In genomic region chr1:26529405-26529654, GRCh38 we compare ENCODE assay signal across 8 cellular contexts. TPM values are rescaled to one million over a fixed set of nuclear protein-coding genes. Genes with fewer than 3 reads are reported as not detected.
DNase-seq lines count a peak whose midpoint lies in the region; ATAC-seq and TF ChIP-seq lines count a peak whose summit lies in the region.

No MANE protein-coding gene starts in this region.

- CTCF ChIA-PET in CD4-positive, alpha-beta T cell (lab: Charles Lee) = interaction anchor here (4.0 kb wide), 1 partner anchor 29 kb away, joined by 20 read pairs; no protein-coding TSS in a partner anchor

- no peaks in the 10 kb centered on the region for H3K9me3 ChIP-seq in CD4-positive, alpha-beta T cell (ENCODE audit: control insufficient read depth, low read length)

- peak overlapping the region; percentile 56 for H3K4me3 ChIP-seq in Jurkat, Clone E6-1 (ENCODE audit: low read length)

- H3K27ac ChIP-seq in CD4-positive, alpha-beta T cell (ENCODE audit: low read depth, low read length) = no peak overlapping the region

- no peaks in the 10 kb centered on the region for H3K36me3 Mint-ChIP-seq in CD4-positive, alpha-beta T cell (ENCODE audit: low read depth)
- H3K36me3 Mint-ChIP-seq in central memory CD8-positive, alpha-beta T cell (ENCODE audit: insufficient read depth) = peaks cover 2% of the 10 kb centered on the region
- no peaks in the 10 kb centered on the region for H3K36me3 Mint-ChIP-seq in neural crest cell (ENCODE audit: low read depth)

- H3K4me1 Mint-ChIP-seq in CD4-positive, alpha-beta T cell (ENCODE audit: low read depth) = peaks cover 19% of the 10 kb centered on the region
- peaks cover 28% of the 10 kb centered on the region for H3K4me1 Mint-ChIP-seq in central memory CD8-positive, alpha-beta T cell
- peaks cover 22% of the 10 kb centered on the region for H3K4me1 Mint-ChIP-seq in neural crest cell

- peak overlapping the region; percentile 50 for H3K27ac Mint-ChIP-seq in CD4-positive, alpha-beta T cell
- H3K27ac Mint-ChIP-seq in central memory CD8-positive, alpha-beta T cell (ENCODE audit: low read depth) = peak overlapping the region; percentile 89
- peak overlapping the region; percentile 96 for H3K27ac Mint-ChIP-seq in neural crest cell (ENCODE audit: unreplicated experiment)

- peak overlapping the region; percentile 95 for H3K4me3 Mint-ChIP-seq in CD4-positive, alpha-beta T cell
- H3K4me3 Mint-ChIP-seq in central memory CD8-positive, alpha-beta T cell = peak overlapping the region; percentile 89
- H3K4me3 Mint-ChIP-seq in neural crest cell = peak overlapping the region; percentile 94

- no peak for ATAC-seq in CD4-positive, alpha-beta T cell (ENCODE audit: poor library complexity)
- ATAC-seq in central memory CD8-positive, alpha-beta T cell (replicated peaks; ENCODE audit: extremely low read depth, poor library complexity, severe bottlenecking) = no peak
- ATAC-seq in GM18517 (IDR thresholded peaks at IDR 0.05; ENCODE audit: unreplicated experiment) = no peak
- ATAC-seq in GM19455 (IDR thresholded peaks at IDR 0.05; ENCODE audit: unreplicated experiment) = no peak
- ATAC-seq in HG03439 (IDR thresholded peaks at IDR 0.05; ENCODE audit: unreplicated experiment) = no peak

- in situ Hi-C loops in GM13976 (cut with MboI; ENCODE audit: low sequenced_read_pairs, unreplicated experiment) = no loop called here

- H3K27me3 Mint-ChIP-seq in CD4-positive, alpha-beta T cell = peaks cover under 1% of the 10 kb centered on the region
- peaks cover 9% of the 10 kb centered on the region for H3K27me3 Mint-ChIP-seq in central memory CD8-positive, alpha-beta T cell
- H3K27me3 Mint-ChIP-seq in neural crest cell (ENCODE audit: low read depth) = peaks cover 7% of the 10 kb centered on the region

- no peaks in the 10 kb centered on the region for H3K9me3 Mint-ChIP-seq in CD4-positive, alpha-beta T cell
- no peaks in the 10 kb centered on the region for H3K9me3 Mint-ChIP-seq in central memory CD8-positive, alpha-beta T cell
- H3K9me3 Mint-ChIP-seq in neural crest cell = no peaks in the 10 kb centered on the region

- no peak for DNase-seq in CD4-positive, alpha-beta T cell
- DNase-seq in Jurkat, Clone E6-1 (ENCODE audit: low read depth, low spot score) = no peak
- DNase-seq in central memory CD8-positive, alpha-beta T cell (ENCODE audit: low spot score in 2 of 2) = no peak
- no peak for DNase-seq in neural crest cell (ENCODE audit: low read depth, low spot score)
- DNase-seq in GM13976 (ENCODE audit: low spot score) = no peak

- no peak for TF ChIP-seq CTCF in CD4-positive, alpha-beta T cell (IDR thresholded peaks at IDR 0.05)
- TF ChIP-seq CTCF in neural crest cell (conservative IDR thresholded peaks at IDR 0.05) (no peak), GM13976 (IDR thresholded peaks at IDR 0.05; ENCODE audit: borderline replicate concordance, control extremely low read depth, extremely low read depth, insufficient read depth, missing control alignments) (no peak)

- POLR2A ChIA-PET in CD4-positive, alpha-beta T cell (lab: Charles Lee) = interaction anchor here (1.9 to 4.1 kb wide), 3 partner anchors 10 to 29 kb away, joined by 10 to 28 read pairs (median 18); no protein-coding TSS in a partner anchor

- no peaks in the 10 kb centered on the region for H3K27me3 ChIP-seq in CD4-positive, alpha-beta T cell (ENCODE audit: control insufficient read depth, insufficient read depth, low read length)

- intact Hi-C loops in CD4-positive, alpha-beta T cell (cut with DNase I, micrococcal nuclease) = loop anchor here in 1 of 2 experiments (1.0 kb wide), 1 partner anchor 29 kb away; no protein-coding TSS in a partner anchor

RNA-seq across cellular contexts. Expression of gene RPS6KA1, which starts 0.2 kb away (rescaled TPM):
- total RNA-seq in CD4-positive, alpha-beta T cell = 10 to 100 TPM; 29.1 to 29.6 TPM
- 47.3 TPM for polyA plus RNA-seq in Jurkat, Clone E6-1 (2012; ENCODE audit: insufficient read depth, insufficient read length)
- 41.6 and 43.8 TPM in 2 replicates for total RNA-seq in neural crest cell

RNA-seq across cellular contexts. Expression of gene HMGN2, which starts 57.1 kb away (rescaled TPM):
- total RNA-seq in CD4-positive, alpha-beta T cell = 100 to 1,000 TPM; 323 to 330 TPM
- 1,237 TPM for polyA plus RNA-seq in Jurkat, Clone E6-1 (2012; ENCODE audit: insufficient read depth, insufficient read length)
- total RNA-seq in neural crest cell = 1,041 and 1,051 TPM in 2 replicates
